8 cellular contexts compared by ENCODE assay signal in the genomic region with DNA sequence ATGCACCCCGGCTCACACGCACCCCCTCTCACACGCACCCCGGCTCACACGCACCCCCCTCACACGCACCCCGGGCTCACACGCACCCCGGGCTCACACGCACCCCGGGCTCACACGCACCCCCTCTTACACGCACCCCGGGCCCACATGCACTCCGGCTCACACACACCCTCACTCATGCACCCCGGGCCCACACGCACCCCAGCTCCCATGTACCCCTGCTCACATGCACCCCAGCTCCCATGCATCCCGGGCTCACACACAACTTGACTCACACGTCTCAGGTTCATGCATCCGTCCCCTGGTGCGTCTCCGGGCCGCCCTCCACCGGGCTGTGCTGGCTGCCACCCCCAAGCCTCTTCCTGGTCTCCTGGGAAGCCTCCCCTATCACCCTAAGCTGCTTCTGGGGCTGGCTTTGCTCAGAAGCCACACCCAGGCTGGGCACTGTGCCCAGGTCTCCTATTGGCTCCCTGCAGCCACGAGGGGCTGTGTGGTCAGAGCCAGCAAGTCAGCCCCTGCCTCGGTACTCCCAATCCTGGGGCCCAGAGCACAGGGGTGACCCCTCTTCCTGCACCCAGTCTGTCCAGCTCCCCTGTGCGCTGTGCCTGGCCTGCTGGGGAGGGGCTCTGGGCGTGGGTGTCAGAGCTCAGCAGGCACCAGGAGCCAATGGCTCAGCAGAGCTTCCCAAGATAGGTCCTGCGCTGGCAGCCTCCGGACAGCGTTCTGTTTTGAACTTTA. TPM values are rescaled to one million over a fixed set of nuclear protein-coding genes. Genes with fewer than 3 reads are reported as not detected.
DNase-seq lines count a peak whose midpoint lies in the region; ATAC-seq and TF ChIP-seq lines count a peak whose summit lies in the region.

No MANE protein-coding gene starts in this region.

- WGBS in esophagus squamous epithelium, 2 donors = 41 to 89% methylated on average over 6 to 7 of the region's 31 CpGs

- peaks cover 4% of the 10 kb centered on the region for H3K4me1 Mint-ChIP-seq in neural crest cell
- peaks cover 0 to 5% (median 1%) of the 10 kb centered on the region in 4 donors for H3K4me1 Mint-ChIP-seq in CD4-positive, alpha-beta memory T cell
- peaks cover 3% of the 10 kb centered on the region for H3K4me1 Mint-ChIP-seq in activated CD8-positive, alpha-beta T cell treated with anti-CD3 and anti-CD28 coated beads for 36 hours (ENCODE audit: low read depth)
- peaks cover 4% of the 10 kb centered on the region for H3K4me1 Mint-ChIP-seq in endothelial cell (ENCODE audit: unreplicated experiment)

- H3K4me3 ChIP-seq in dorsolateral prefrontal cortex (peak overlapping the region in 56 of 59 donors; percentile 9 to 66 (median 47)), esophagus squamous epithelium (peak overlapping the region in 2 of 4 donors; percentile 11 to 31)
- no peak overlapping the region for H3K4me3 ChIP-seq in CD4-positive, alpha-beta memory T cell (ENCODE audit: low read length in 2 of 2)

- peak; percentile 85 for DNase-seq in EH (ENCODE audit: low read depth)
- peak; percentile 59 to 91 for DNase-seq in NCI-H526 (lab: John Stamatoyannopoulos, UW)
- DNase-seq in dorsolateral prefrontal cortex = peak; percentile 64 to 93 (median 87)
- DNase-seq in neural crest cell (ENCODE audit: low read depth, low spot score) = no peak
- no peak for DNase-seq in CD4-positive, alpha-beta memory T cell
- DNase-seq in activated CD8-positive, alpha-beta T cell treated with anti-CD3 and anti-CD28 coated beads for 36 hours = no peak
- no peak for DNase-seq in esophagus squamous epithelium (lab: John Stamatoyannopoulos, UW)
- DNase-seq in endothelial cell (ENCODE audit: low spot score) = no peak

- CTCF ChIA-PET in CD4-positive, alpha-beta memory T cell (lab: Charles Lee; ENCODE audit: partially characterized antibody) = no interaction called here
- CTCF ChIA-PET in activated CD8-positive, alpha-beta T cell treated with anti-CD3 and anti-CD28 coated beads for 36 hours (lab: Charles Lee) = no interaction called here

- no peak for ATAC-seq in activated CD8-positive, alpha-beta T cell treated with anti-CD3 and anti-CD28 coated beads for 36 hours

- TF ChIP-seq CTCF in dorsolateral prefrontal cortex (IDR thresholded peaks at IDR 0.05 in 54 of 56, conservative IDR thresholded peaks at IDR 0.05 in 2 of 56; ENCODE audit: low read depth in 1 of 56, partially characterized antibody in 56 of 56) (no peak), neural crest cell (conservative IDR thresholded peaks at IDR 0.05) (no peak), esophagus squamous epithelium (IDR thresholded peaks at IDR 0.05) (no peak), endothelial cell (IDR thresholded peaks at IDR 0.05; ENCODE audit: unreplicated experiment) (no peak)
- TF ChIP-seq CTCF in activated CD8-positive, alpha-beta T cell treated with anti-CD3 and anti-CD28 coated beads for 36 hours (IDR thresholded peaks at IDR 0.05) = no peak

- H3K27me3 ChIP-seq in dorsolateral prefrontal cortex (peaks cover 0 to 10% (median 0%) of the 10 kb centered on the region in 45 donors), esophagus squamous epithelium (no peaks in the 10 kb centered on the region)
- H3K27me3 ChIP-seq in CD4-positive, alpha-beta memory T cell (ENCODE audit: insufficient read depth, low read length) = no peaks in the 10 kb centered on the region

- H3K27ac Mint-ChIP-seq in neural crest cell (ENCODE audit: unreplicated experiment) (no peak overlapping the region), endothelial cell (ENCODE audit: unreplicated experiment) (no peak overlapping the region)
- H3K27ac Mint-ChIP-seq in CD4-positive, alpha-beta memory T cell = no peak overlapping the region
- no peak overlapping the region for H3K27ac Mint-ChIP-seq in activated CD8-positive, alpha-beta T cell treated with anti-CD3 and anti-CD28 coated beads for 36 hours

- no peaks in the 10 kb centered on the region for H3K36me3 ChIP-seq in CD4-positive, alpha-beta memory T cell (ENCODE audit: insufficient read depth, low read length)
- peaks cover 0 to 23% (median 7%) of the 10 kb centered on the region in 3 donors for H3K36me3 ChIP-seq in esophagus squamous epithelium

- H3K4me3 Mint-ChIP-seq in neural crest cell (peak overlapping the region; percentile 34), endothelial cell (ENCODE audit: unreplicated experiment) (no peak overlapping the region)
- H3K4me3 Mint-ChIP-seq in CD4-positive, alpha-beta memory T cell = no peak overlapping the region
- no peak overlapping the region for H3K4me3 Mint-ChIP-seq in activated CD8-positive, alpha-beta T cell treated with anti-CD3 and anti-CD28 coated beads for 36 hours

- H3K9me3 ChIP-seq in CD4-positive, alpha-beta memory T cell (ENCODE audit: control insufficient read depth in 1 of 2, low read length in 2 of 2) = no peaks in the 10 kb centered on the region
- no peaks in the 10 kb centered on the region for H3K9me3 ChIP-seq in esophagus squamous epithelium

- H3K27me3 Mint-ChIP-seq in neural crest cell (ENCODE audit: low read depth) = peaks cover 5% of the 10 kb centered on the region
- H3K27me3 Mint-ChIP-seq in CD4-positive, alpha-beta memory T cell = no peaks in the 10 kb centered on the region
- no peaks in the 10 kb centered on the region for H3K27me3 Mint-ChIP-seq in activated CD8-positive, alpha-beta T cell treated with anti-CD3 and anti-CD28 coated beads for 36 hours
- peaks cover 25% of the 10 kb centered on the region for H3K27me3 Mint-ChIP-seq in endothelial cell (ENCODE audit: unreplicated experiment)

- H3K36me3 Mint-ChIP-seq in neural crest cell (ENCODE audit: low read depth) (no peaks in the 10 kb centered on the region), endothelial cell (ENCODE audit: low read depth, unreplicated experiment) (peaks cover 4% of the 10 kb centered on the region)
- H3K36me3 Mint-ChIP-seq in CD4-positive, alpha-beta memory T cell = no peaks in the 10 kb centered on the region
- H3K36me3 Mint-ChIP-seq in activated CD8-positive, alpha-beta T cell treated with anti-CD3 and anti-CD28 coated beads for 36 hours (ENCODE audit: low read depth) = no peaks in the 10 kb centered on the region

- TF ChIP-seq POLR2A in esophagus squamous epithelium (IDR thresholded peaks at IDR 0.05) = no peak

- intact Hi-C loops in dorsolateral prefrontal cortex (cut with DNase I) = no loop called here
- intact Hi-C loops in CD4-positive, alpha-beta memory T cell (cut with micrococcal nuclease) = no loop called here
- intact Hi-C loops in activated CD8-positive, alpha-beta T cell treated with anti-CD3 and anti-CD28 coated beads for 36 hours (cut with micrococcal nuclease) = no loop called here
- intact Hi-C loops in esophagus squamous epithelium (cut with DNase I) = no loop called here

- no peaks in the 10 kb centered on the region for H3K4me1 ChIP-seq in CD4-positive, alpha-beta memory T cell (ENCODE audit: insufficient read depth, low read length)
- H3K4me1 ChIP-seq in esophagus squamous epithelium = peaks cover 11 to 51% (median 11%) of the 10 kb centered on the region in 3 donors

- POLR2A ChIA-PET in CD4-positive, alpha-beta memory T cell (lab: Charles Lee; ENCODE audit: partially characterized antibody) = no interaction called here
- POLR2A ChIA-PET in activated CD8-positive, alpha-beta T cell treated with anti-CD3 and anti-CD28 coated beads for 36 hours (lab: Charles Lee) = no interaction called here

- peak overlapping the region in 27 of 59 donors; percentile 1 to 77 (median 49) for H3K27ac ChIP-seq in dorsolateral prefrontal cortex
- H3K27ac ChIP-seq in CD4-positive, alpha-beta memory T cell (ENCODE audit: low read depth, low read length) = no peak overlapping the region
- H3K27ac ChIP-seq in esophagus squamous epithelium = peak overlapping the region in 1 of 4 donors; percentile 39

- H3K9me3 Mint-ChIP-seq in neural crest cell = no peaks in the 10 kb centered on the region
- no peaks in the 10 kb centered on the region for H3K9me3 Mint-ChIP-seq in CD4-positive, alpha-beta memory T cell
- H3K9me3 Mint-ChIP-seq in activated CD8-positive, alpha-beta T cell treated with anti-CD3 and anti-CD28 coated beads for 36 hours = no peaks in the 10 kb centered on the region
- H3K9me3 Mint-ChIP-seq in endothelial cell (ENCODE audit: unreplicated experiment) = no peaks in the 10 kb centered on the region

RNA-seq across cellular contexts. Expression of gene TSPAN4, which starts 16.9 kb away (rescaled TPM):
- total RNA-seq in dorsolateral prefrontal cortex (10 to 100 TPM in 76 of 120 experiments, 1 to 10 TPM in 44; 5.9 to 25.0 (median 10.9) TPM), neural crest cell (40.0 and 40.2 TPM in 2 replicates), esophagus squamous epithelium (10 to 100 TPM in 3 of 4 donors, 1 to 10 TPM in 1; 6.8 to 59.7 (median 19.0) TPM), endothelial cell (ENCODE audit: unreplicated experiment) (26.4 TPM)
- total RNA-seq in CD4-positive, alpha-beta memory T cell = 1 to 10 TPM; 5.3 to 5.8 TPM
- polyA plus RNA-seq in CD4-positive, alpha-beta memory T cell = 1 to 10 TPM; 1.8 to 3.5 TPM
- total RNA-seq in activated CD8-positive, alpha-beta T cell treated with anti-CD3 and anti-CD28 coated beads for 36 hours = 10 to 100 TPM; 15.4 to 16.0 TPM

RNA-seq across cellular contexts. Expression of gene POLR2L, which starts 17.2 kb away (rescaled TPM):
- 10 to 100 TPM; 37.4 to 86.4 (median 53.8) TPM for total RNA-seq in dorsolateral prefrontal cortex
- 128 and 134 TPM in 2 replicates for total RNA-seq in neural crest cell
- total RNA-seq in CD4-positive, alpha-beta memory T cell = 10 to 100 TPM; 55.8 to 56.2 TPM
- polyA plus RNA-seq in CD4-positive, alpha-beta memory T cell = 100 to 1,000 TPM in 1 of 2 donors, 10 to 100 TPM in 1; 83.7 to 108 TPM
- total RNA-seq in activated CD8-positive, alpha-beta T cell treated with anti-CD3 and anti-CD28 coated beads for 36 hours = 10 to 100 TPM; 83.0 to 89.2 TPM
- 10 to 100 TPM; 45.6 to 90.3 (median 64.7) TPM for total RNA-seq in esophagus squamous epithelium
- total RNA-seq in endothelial cell (ENCODE audit: unreplicated experiment) = 76.7 TPM

RNA-seq across cellular contexts. Expression of gene CD151, which starts 26.8 kb away (rescaled TPM):
- total RNA-seq in dorsolateral prefrontal cortex = 100 to 1,000 TPM in 1 of 120 experiments, 10 to 100 TPM in 119; 20.0 to 110 (median 44.8) TPM
- total RNA-seq in neural crest cell = 101 and 108 TPM in 2 replicates
- 10 to 100 TPM; 20.7 to 23.4 TPM for total RNA-seq in CD4-positive, alpha-beta memory T cell
- polyA plus RNA-seq in CD4-positive, alpha-beta memory T cell = 10 to 100 TPM in 1 of 2 donors, 1 to 10 TPM in 1; 9.7 to 24.8 TPM
- 10 to 100 TPM; 45.9 to 46.5 TPM for total RNA-seq in activated CD8-positive, alpha-beta T cell treated with anti-CD3 and anti-CD28 coated beads for 36 hours
- total RNA-seq in esophagus squamous epithelium = 100 to 1,000 TPM in 1 of 4 donors, 10 to 100 TPM in 3; 87.6 to 118 (median 94.0) TPM
- 49.6 TPM for total RNA-seq in endothelial cell (ENCODE audit: unreplicated experiment)

RNA-seq across cellular contexts. Expression of gene CRACR2B, which starts 31.8 kb away (rescaled TPM):
- total RNA-seq in dorsolateral prefrontal cortex (1 to 10 TPM in 114 of 120 experiments, under 1 TPM in 6; 0.59 to 7.9 (median 2.4) TPM), neural crest cell (1.6 and 2.7 TPM in 2 replicates), esophagus squamous epithelium (1 to 10 TPM in 3 of 4 donors, under 1 TPM in 1; 0.48 to 5.7 (median 3.5) TPM), endothelial cell (ENCODE audit: unreplicated experiment) (28.8 TPM)
- under 1 TPM in 1 of 2 experiments, not detected in 1; 0.55 TPM for total RNA-seq in CD4-positive, alpha-beta memory T cell
- not detected for polyA plus RNA-seq in CD4-positive, alpha-beta memory T cell
- 1 to 10 TPM; 2.1 to 2.4 TPM for total RNA-seq in activated CD8-positive, alpha-beta T cell treated with anti-CD3 and anti-CD28 coated beads for 36 hours

RNA-seq across cellular contexts. Expression of gene PNPLA2, which starts 40.8 kb away (rescaled TPM):
- 100 to 1,000 TPM in 4 of 120 experiments, 10 to 100 TPM in 116; 45.8 to 113 (median 69.3) TPM for total RNA-seq in dorsolateral prefrontal cortex
- 27.0 and 34.5 TPM in 2 replicates for total RNA-seq in neural crest cell
- total RNA-seq in CD4-positive, alpha-beta memory T cell = 100 to 1,000 TPM; 200 to 201 TPM
- polyA plus RNA-seq in CD4-positive, alpha-beta memory T cell = 10 to 100 TPM; 12.2 to 35.2 TPM
- total RNA-seq in activated CD8-positive, alpha-beta T cell treated with anti-CD3 and anti-CD28 coated beads for 36 hours = 10 to 100 TPM; 29.7 to 32.0 TPM
- total RNA-seq in esophagus squamous epithelium = 10 to 100 TPM; 14.2 to 42.7 (median 26.0) TPM
- total RNA-seq in endothelial cell (ENCODE audit: unreplicated experiment) = 40.5 TPM

Comparison
In these comparisons a context has a peak if more than half of its experiments do, and no peak if none do; other contexts are left out.
1. DNase-seq: peak in EH (single experiment), NCI-H526 (2 of 2) and dorsolateral prefrontal cortex (10 of 10); none in neural crest cell (single experiment), CD4-positive, alpha-beta memory T cell (0 of 5), activated CD8-positive, alpha-beta T cell treated with anti-CD3 and anti-CD28 coated beads for 36 hours (single experiment), esophagus squamous epithelium (single experiment) and endothelial cell (single experiment).
2. H3K4me3 ChIP-seq: peak in dorsolateral prefrontal cortex (56 of 59); none in CD4-positive, alpha-beta memory T cell (0 of 2).